Comparison of ENCODE assay signal across 1 cellular context in genomic region chr4:139798456-139798855, GRCh38.
TF ChIP-seq lines count a peak whose summit lies in the region.

No MANE protein-coding gene starts in this region.

TF ChIP-seq in GM23338, 12 proteins besides CTCF, POLR2A, EP300 and RAD21:
- no peak for TF ChIP-seq ZNF462 (CRISPR knock-in tag; IDR thresholded peaks at IDR 0.05)
- TF ChIP-seq REST (IDR thresholded peaks at IDR 0.05; ENCODE audit: unreplicated experiment): no peak
- no peak for TF ChIP-seq ZNF114 (CRISPR knock-in tag; IDR thresholded peaks at IDR 0.05)
- no peak for TF ChIP-seq CREB1 (CRISPR knock-in tag; IDR thresholded peaks at IDR 0.05; ENCODE audit: low read depth)
- no peak for TF ChIP-seq NANOG (IDR thresholded peaks at IDR 0.05; ENCODE audit: borderline replicate concordance)
- no peak for TF ChIP-seq ZNF331 (CRISPR knock-in tag; IDR thresholded peaks at IDR 0.05; ENCODE audit: low read depth)
- no peak for TF ChIP-seq EZH2 (IDR thresholded peaks at IDR 0.05; ENCODE audit: low read depth, unreplicated experiment)
- TF ChIP-seq POLR2AphosphoS5 (IDR thresholded peaks at IDR 0.05; ENCODE audit: low read depth): no peak
- no peak for TF ChIP-seq JUNB (IDR thresholded peaks at IDR 0.05; ENCODE audit: unreplicated experiment)
- TF ChIP-seq ETS1 (IDR thresholded peaks at IDR 0.05): no peak
- TF ChIP-seq EZH2phosphoT487 (IDR thresholded peaks at IDR 0.05; ENCODE audit: unreplicated experiment): no peak
- TF ChIP-seq STAT1 (IDR thresholded peaks at IDR 0.05; ENCODE audit: unreplicated experiment): no peak
